Comparison of ENCODE assay signal across 10 cellular contexts in genomic region chr12:46659032-46659703, GRCh38.
DNase-seq lines count a peak whose midpoint lies in the region; ATAC-seq and TF ChIP-seq lines count a peak whose summit lies in the region.
"Had no signal": no experiment of that assay in that cellular context is flagged by ENCODE, and none has a peak within 500 bp of the region (broad histone marks: within the 10 kb centered on the region; RNA-seq: fewer than 3 reads in every experiment).

No MANE protein-coding gene starts in this region.

- DNase-seq in EH (ENCODE audit: low read depth) (peak; percentile 54), heart right ventricle (no peak), retinal pigment epithelial cell (ENCODE audit: low read depth) (peak; percentile 7), NCI-H2029 treated with DMSO at 0.1 percent for 48 hours (lab: John Stamatoyannopoulos, UW) (no peak), NCI-H1436 (lab: John Stamatoyannopoulos, UW) (no peak)
- DNase-seq in activated CD8-positive, alpha-beta memory T cell treated with anti-CD3 and anti-CD28 coated beads, Interleukin-2, amount 10 ng/mL, durations not matched to agents 7 days and 5 days = no peak
- DNase-seq: Calu3, NCI-H1436 treated with DMSO at 0.1 percent for 48 hours had no signal

- H3K4me1 ChIP-seq in heart right ventricle = peaks cover 4 to 50% (median 43%) of the 10 kb centered on the region in 9 donors

- H3K9me3 Mint-ChIP-seq in activated T-helper 17 cell treated with anti-CD3 and anti-CD28 coated beads, Interleukin-2, amount 50 U/mL, for 72 hours = peaks cover 4% of the 10 kb centered on the region
- no peaks in the 10 kb centered on the region for H3K9me3 Mint-ChIP-seq in activated CD8-positive, alpha-beta memory T cell treated with anti-CD3 and anti-CD28 coated beads, Interleukin-2, amount 10 ng/mL, durations not matched to agents 7 days and 5 days (ENCODE audit: low read depth)

- WGBS in heart right ventricle, 2 donors = 44 to 54% methylated on average over 10 of the region's 10 CpGs

- peak overlapping the region in 5 of 10 donors; percentile 9 to 26 (median 15) for H3K4me3 ChIP-seq in heart right ventricle
- no peak overlapping the region for H3K4me3 ChIP-seq in retinal pigment epithelial cell (ENCODE audit: low read length)

- intact Hi-C loops in heart right ventricle (cut with DNase I) = loop anchor here in 6 of 10 donors (1.0 to 10.0 kb wide), 9 partner anchors 84 to 290 kb away; partner anchors contain the start of gene SLC38A2 (in 2 of the 6)

- no peaks in the 10 kb centered on the region for H3K36me3 ChIP-seq in heart right ventricle

- H3K4me1 Mint-ChIP-seq in activated T-helper 17 cell treated with anti-CD3 and anti-CD28 coated beads, Interleukin-2, amount 50 U/mL, for 72 hours = peaks cover 19% of the 10 kb centered on the region
- H3K4me1 Mint-ChIP-seq in activated CD8-positive, alpha-beta memory T cell treated with anti-CD3 and anti-CD28 coated beads, Interleukin-2, amount 10 ng/mL, durations not matched to agents 7 days and 5 days = peaks cover 32% of the 10 kb centered on the region

- peak overlapping the region; percentile 31 for H3K4me3 Mint-ChIP-seq in activated T-helper 17 cell treated with anti-CD3 and anti-CD28 coated beads, Interleukin-2, amount 50 U/mL, for 72 hours
- no peak overlapping the region for H3K4me3 Mint-ChIP-seq in activated CD8-positive, alpha-beta memory T cell treated with anti-CD3 and anti-CD28 coated beads, Interleukin-2, amount 10 ng/mL, durations not matched to agents 7 days and 5 days

- H3K27ac Mint-ChIP-seq in activated T-helper 17 cell treated with anti-CD3 and anti-CD28 coated beads, Interleukin-2, amount 50 U/mL, for 72 hours = peak overlapping the region; percentile 83
- H3K27ac Mint-ChIP-seq in activated CD8-positive, alpha-beta memory T cell treated with anti-CD3 and anti-CD28 coated beads, Interleukin-2, amount 10 ng/mL, durations not matched to agents 7 days and 5 days = no peak overlapping the region

- no peaks in the 10 kb centered on the region for H3K9me3 ChIP-seq in heart right ventricle

- no peaks in the 10 kb centered on the region for H3K36me3 Mint-ChIP-seq in activated T-helper 17 cell treated with anti-CD3 and anti-CD28 coated beads, Interleukin-2, amount 50 U/mL, for 72 hours (ENCODE audit: low read depth)
- peaks cover 6% of the 10 kb centered on the region for H3K36me3 Mint-ChIP-seq in activated CD8-positive, alpha-beta memory T cell treated with anti-CD3 and anti-CD28 coated beads, Interleukin-2, amount 10 ng/mL, durations not matched to agents 7 days and 5 days

- CTCF ChIA-PET in activated CD8-positive, alpha-beta memory T cell treated with anti-CD3 and anti-CD28 coated beads, Interleukin-2, amount 10 ng/mL, durations not matched to agents 7 days and 5 days (lab: Charles Lee) = interaction anchor here (1.4 to 2.0 kb wide), 2 partner anchors 112 to 142 kb away, joined by 5 read pairs; no protein-coding TSS in a partner anchor

- TF ChIP-seq CTCF in heart right ventricle (IDR thresholded peaks at IDR 0.05) (no peak), retinal pigment epithelial cell (conservative IDR thresholded peaks at IDR 0.05; ENCODE audit: low read depth, low read length) (no peak)

- no peak for ATAC-seq in activated T-helper 17 cell treated with anti-CD3 and anti-CD28 coated beads, Interleukin-2, amount 50 U/mL, for 72 hours (replicated peaks)
- peak in 7 of 8 donors; percentile 20 to 62 (median 41) for ATAC-seq in heart right ventricle
- no peak for ATAC-seq in activated CD8-positive, alpha-beta memory T cell treated with anti-CD3 and anti-CD28 coated beads, Interleukin-2, amount 10 ng/mL, durations not matched to agents 7 days and 5 days
- ATAC-seq in GM21447 (IDR thresholded peaks at IDR 0.05; ENCODE audit: unreplicated experiment) = no peak

- no peaks in the 10 kb centered on the region for H3K27me3 ChIP-seq in heart right ventricle

- peaks cover 4% of the 10 kb centered on the region for H3K27me3 Mint-ChIP-seq in activated T-helper 17 cell treated with anti-CD3 and anti-CD28 coated beads, Interleukin-2, amount 50 U/mL, for 72 hours
- H3K27me3 Mint-ChIP-seq in activated CD8-positive, alpha-beta memory T cell treated with anti-CD3 and anti-CD28 coated beads, Interleukin-2, amount 10 ng/mL, durations not matched to agents 7 days and 5 days = no peaks in the 10 kb centered on the region

- peak overlapping the region; percentile 38 to 73 (median 64) for H3K27ac ChIP-seq in heart right ventricle

Comparison
In these comparisons a context has a peak if more than half of its experiments do, and no peak if none do; other contexts are left out.
1. DNase-seq: peak in EH (single experiment) and retinal pigment epithelial cell (single experiment); none in heart right ventricle (0 of 2), NCI-H2029 treated with DMSO at 0.1 percent for 48 hours (single experiment), activated CD8-positive, alpha-beta memory T cell treated with anti-CD3 and anti-CD28 coated beads, Interleukin-2, amount 10 ng/mL, durations not matched to agents 7 days and 5 days (single experiment) and NCI-H1436 (single experiment).
2. ATAC-seq: peak in heart right ventricle (7 of 8); none in activated T-helper 17 cell treated with anti-CD3 and anti-CD28 coated beads, Interleukin-2, amount 50 U/mL, for 72 hours (single experiment), activated CD8-positive, alpha-beta memory T cell treated with anti-CD3 and anti-CD28 coated beads, Interleukin-2, amount 10 ng/mL, durations not matched to agents 7 days and 5 days (single experiment) and GM21447 (single experiment).